In the genomic region with DNA sequence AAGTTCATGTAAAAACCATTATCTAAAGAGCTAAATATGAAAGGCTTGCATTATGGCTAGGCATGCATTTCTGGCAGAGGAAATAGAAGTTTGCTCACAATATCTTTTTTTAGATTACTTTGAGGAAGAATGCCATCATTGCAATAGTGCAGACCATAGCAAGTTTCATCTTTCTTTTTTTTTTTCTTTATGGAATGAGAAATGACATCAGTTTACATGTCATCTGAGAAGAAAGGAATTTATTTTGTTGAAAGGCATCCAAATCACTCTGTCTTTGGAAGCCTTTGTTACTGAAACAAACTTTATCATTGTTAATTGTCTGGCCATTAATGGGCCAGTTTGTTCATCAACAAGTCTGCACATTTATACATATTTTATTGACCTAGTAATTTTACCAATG, we compare ENCODE assay signal across 20 cellular contexts.
A peak's percentile ranks its signal among the peaks of the same experiment; 100 is the strongest.
DNase-seq lines count a peak whose midpoint lies in the region; ATAC-seq and TF ChIP-seq lines count a peak whose summit lies in the region.
"Had no signal": no experiment of that assay in that cellular context is flagged by ENCODE, and none has a peak within 500 bp of the region (broad histone marks: within the 10 kb centered on the region; RNA-seq: fewer than 3 reads in every experiment).

No MANE protein-coding gene starts in this region.

- no peak overlapping the region for H3K4me3 ChIP-seq in PC-3 (ENCODE audit: low read length)
- H3K4me3 ChIP-seq in choroid plexus epithelial cell (ENCODE audit: low read depth, low read length): no peak overlapping the region
- H3K4me3 ChIP-seq: A549, esophagus squamous epithelium, smooth muscle cell, transverse colon had no signal

- H3K4me1 Mint-ChIP-seq in activated CD4-positive, alpha-beta memory T cell treated with anti-CD3 and anti-CD28 coated beads for 36 hours (ENCODE audit: low read depth): no peaks in the 10 kb centered on the region
- H3K4me1 Mint-ChIP-seq: T-cell had no signal

- H2AFZ ChIP-seq in PC-3 (ENCODE audit: low read length): peak overlapping the region; percentile 10; the same call in 1 of the 2 replicates
- H2AFZ ChIP-seq: parathyroid adenoma had no signal

- H3K27me3 ChIP-seq in PC-3 (ENCODE audit: low read length): no peaks in the 10 kb centered on the region
- H3K27me3 ChIP-seq in layer of hippocampus (ENCODE audit: control insufficient read depth, insufficient read depth, low read length): no peaks in the 10 kb centered on the region
- H3K27me3 ChIP-seq: esophagus squamous epithelium, transverse colon had no signal

- no peaks in the 10 kb centered on the region for H3K36me3 ChIP-seq in PC-3 (ENCODE audit: low read depth, low read length)
- H3K36me3 ChIP-seq: esophagus squamous epithelium, transverse colon had no signal

- no peaks in the 10 kb centered on the region for H3F3A ChIP-seq in PC-3 (ENCODE audit: low read length, unreplicated experiment)

- H4K20me1 ChIP-seq in PC-3 (ENCODE audit: low read length): no peaks in the 10 kb centered on the region

- peak overlapping the region; percentile 34; the same call in 1 of the 2 replicates for H3K4me2 ChIP-seq in PC-3 (ENCODE audit: low read length)
- H3K4me2 ChIP-seq: A549, smooth muscle cell had no signal

- no peaks in the 10 kb centered on the region for H3K9me2 ChIP-seq in PC-3 (replicated peaks; ENCODE audit: low read length)

- H3K27ac Mint-ChIP-seq in activated CD4-positive, alpha-beta memory T cell treated with anti-CD3 and anti-CD28 coated beads for 36 hours: no peak overlapping the region
- H3K27ac Mint-ChIP-seq: T-cell had no signal

- H3K9ac ChIP-seq in PC-3 (ENCODE audit: low read length): no peak overlapping the region
- H3K9ac ChIP-seq: parathyroid adenoma had no signal

- no peak for TF ChIP-seq CTCF in PC-3 (conservative IDR thresholded peaks at IDR 0.05; ENCODE audit: low read depth, low read length)
- no peak for TF ChIP-seq CTCF in choroid plexus epithelial cell (conservative IDR thresholded peaks at IDR 0.05; ENCODE audit: low read depth, low read length)

- no peaks in the 10 kb centered on the region for H3K36me3 Mint-ChIP-seq in activated CD4-positive, alpha-beta memory T cell treated with anti-CD3 and anti-CD28 coated beads for 36 hours
- H3K36me3 Mint-ChIP-seq: T-cell had no signal

- no TSS peak for BruUV-seq in PC-3 (replicated peaks; lab: Mats Ljungman, UMichigan)

- POLR2A ChIA-PET in PC-3 (lab: Charles Lee; ENCODE audit: unreplicated experiment): no interaction called here
- POLR2A ChIA-PET in activated CD4-positive, alpha-beta memory T cell treated with anti-CD3 and anti-CD28 coated beads for 36 hours (lab: Charles Lee): no interaction called here

- intact Hi-C loops in PC-3 (cut with micrococcal nuclease): loop anchor here (5.0 kb wide), 1 partner anchor 134 kb away; no protein-coding TSS in a partner anchor
- intact Hi-C loops in activated CD4-positive, alpha-beta memory T cell treated with anti-CD3 and anti-CD28 coated beads for 36 hours (cut with micrococcal nuclease): no loop called here

- H3K27ac ChIP-seq in PC-3 (ENCODE audit: low read length) (no peak overlapping the region), layer of hippocampus (ENCODE audit: low read depth, low read length) (peak overlapping the region; percentile 78)
- H3K27ac ChIP-seq: A549, parathyroid adenoma, transverse colon had no signal

- DNase-seq in AG08395 (ENCODE audit: low spot score) (peak; percentile 34), PC-3 (no peak), choroid plexus epithelial cell (ENCODE audit: low read depth) (peak; percentile 71), NCI-H774 (lab: John Stamatoyannopoulos, UW) (no peak), NCI-H510A treated with DMSO at 0.1 percent for 48 hours (lab: John Stamatoyannopoulos, UW) (no peak)
- DNase-seq in activated CD4-positive, alpha-beta memory T cell treated with anti-CD3 and anti-CD28 coated beads for 36 hours: no peak
- no peak for DNase-seq in activated CD4-positive, alpha-beta T cell treated with anti-CD3 and anti-CD28 coated beads for 1 hour
- DNase-seq: activated effector memory CD4-positive, alpha-beta T cell treated with Interleukin-2 at 50 U/mL for 16 hours; COR-L47; esophagus squamous epithelium; GDM1; NCI-H1105; NCI-H748 treated with DMSO at 0.1 percent for 48 hours; T-cell; transverse colon had no signal

- H3K4me1 ChIP-seq in PC-3 (ENCODE audit: insufficient read depth, low read length): peaks cover 33% of the 10 kb centered on the region
- H3K4me1 ChIP-seq: A549, parathyroid adenoma had no signal

- H3K27me3 Mint-ChIP-seq in activated CD4-positive, alpha-beta memory T cell treated with anti-CD3 and anti-CD28 coated beads for 36 hours: no peaks in the 10 kb centered on the region
- H3K27me3 Mint-ChIP-seq: T-cell had no signal

- ATAC-seq in PC-3: no peak
- ATAC-seq: A549, left lobe of liver, T-cell had no signal

- no peaks in the 10 kb centered on the region for H3K9me3 Mint-ChIP-seq in activated CD4-positive, alpha-beta memory T cell treated with anti-CD3 and anti-CD28 coated beads for 36 hours

- CTCF ChIA-PET in PC-3 (lab: Charles Lee): interaction anchor here (0.8 kb wide), 1 partner anchor 138 kb away, joined by 5 read pairs; no protein-coding TSS in a partner anchor
- CTCF ChIA-PET in activated CD4-positive, alpha-beta memory T cell treated with anti-CD3 and anti-CD28 coated beads for 36 hours (lab: Charles Lee): no interaction called here

- H3K9me3 ChIP-seq in PC-3 (ENCODE audit: low read length): no peaks in the 10 kb centered on the region
- H3K9me3 ChIP-seq: A549, esophagus squamous epithelium, transverse colon had no signal

- no peak overlapping the region for H3K4me3 Mint-ChIP-seq in activated CD4-positive, alpha-beta memory T cell treated with anti-CD3 and anti-CD28 coated beads for 36 hours
- H3K4me3 Mint-ChIP-seq: T-cell had no signal

- peaks cover 17% of the 10 kb centered on the region for H3K79me2 ChIP-seq in PC-3 (ENCODE audit: low read length)
- H3K79me2 ChIP-seq: parathyroid adenoma had no signal

Comparison
In these comparisons a context has a peak if more than half of its experiments do, and no peak if none do; other contexts are left out.
1. DNase-seq: peak in AG08395 (single experiment) and choroid plexus epithelial cell (single experiment); none in PC-3 (single experiment), NCI-H774 (single experiment), NCI-H510A treated with DMSO at 0.1 percent for 48 hours (single experiment), activated CD4-positive, alpha-beta memory T cell treated with anti-CD3 and anti-CD28 coated beads for 36 hours (single experiment) and activated CD4-positive, alpha-beta T cell treated with anti-CD3 and anti-CD28 coated beads for 1 hour (single experiment).